21 cellular contexts compared by ENCODE assay signal in the genomic region with DNA sequence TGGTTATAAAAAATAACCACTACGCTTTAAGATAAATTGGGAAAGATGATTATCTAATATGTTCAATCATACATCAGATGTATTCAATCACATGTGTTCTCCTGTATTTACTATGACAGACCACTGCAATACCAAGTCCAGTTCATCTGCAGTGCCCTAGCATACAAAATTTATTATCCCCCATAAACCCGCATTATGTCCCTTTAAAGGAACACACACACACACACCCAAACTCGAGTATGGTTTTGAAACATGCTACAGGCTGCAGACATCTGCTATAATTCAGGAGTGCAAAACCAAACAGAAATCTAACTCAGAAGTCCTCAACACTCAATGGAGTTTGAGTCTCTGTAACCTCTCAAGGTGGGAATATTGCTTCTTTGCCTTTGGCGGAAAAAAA. TPM values are rescaled to one million over a fixed set of nuclear protein-coding genes. Genes with fewer than 3 reads are reported as not detected.
"Had no signal": no experiment of that assay in that cellular context is flagged by ENCODE, and none has a peak within 500 bp of the region (broad histone marks: within the 10 kb centered on the region; RNA-seq: fewer than 3 reads in every experiment).

No MANE protein-coding gene starts in this region.

- H3K9me3 Mint-ChIP-seq: natural killer cell treated with Interleukin-12 subunit alpha and Interleukin-12 subunit beta and Interleukin-15 and Interleukin-18, amount 100 ng/mL, for 72 hours had no signal

- H3K27ac ChIP-seq: cardiac muscle cell, dorsolateral prefrontal cortex, tibial artery had no signal

- DNase-seq: activated B cell treated with CpG ODN at 0.5 μM for 24 hours; activated CD4-positive, alpha-beta memory T cell treated with anti-CD3 and anti-CD28 coated beads for 36 hours; activated CD4-positive, alpha-beta T cell treated with anti-CD3 and anti-CD28 coated beads for 4 hours; activated naive CD8-positive, alpha-beta T cell treated with anti-CD3 and anti-CD28 coated beads for 36 hours; activated T-cell treated with anti-CD3 and anti-CD28 coated beads for 4 hours; amygdala; dorsolateral prefrontal cortex; endodermal cell; foreskin melanocyte; glutamatergic neuron; hypothalamus; posterior cingulate gyrus; spleen; stimulated activated naive B cell treated with anti-CD40 and anti-IgM and Interleukin-4, amounts not matched to agents 10 μg/mL and 1 μg/mL and 100 μg/mL, for 72 hours; tibial artery had no signal

- H3K27me3 ChIP-seq: cardiac muscle cell, dorsolateral prefrontal cortex, spleen, tibial artery had no signal

- H3K4me1 Mint-ChIP-seq: stimulated activated naive B cell treated with anti-CD40 and anti-IgM and Interleukin-4, amounts not matched to agents 10 μg/mL and 1 μg/mL and 100 μg/mL, for 72 hours had no signal

- H3K36me3 ChIP-seq: cardiac muscle cell, tibial artery had no signal

- H3K4me1 ChIP-seq: tibial artery had no signal

- H3K4me3 ChIP-seq: cardiac muscle cell, tibial artery had no signal

- H3K9me3 ChIP-seq: tibial artery had no signal

- H3K27me3 Mint-ChIP-seq: activated B cell treated with CpG ODN at 0.5 μM for 24 hours; activated CD4-positive, alpha-beta memory T cell treated with anti-CD3 and anti-CD28 coated beads for 36 hours; activated naive CD8-positive, alpha-beta T cell treated with anti-CD3 and anti-CD28 coated beads for 36 hours; natural killer cell treated with Interleukin-12 subunit alpha and Interleukin-12 subunit beta and Interleukin-15 and Interleukin-18, amount 100 ng/mL, for 72 hours; stimulated activated naive B cell treated with anti-CD40 and anti-IgM and Interleukin-4, amounts not matched to agents 10 μg/mL and 1 μg/mL and 100 μg/mL, for 72 hours had no signal

- H3K4me3 Mint-ChIP-seq: activated B cell treated with CpG ODN at 0.5 μM for 24 hours; activated CD4-positive, alpha-beta memory T cell treated with anti-CD3 and anti-CD28 coated beads for 36 hours; activated naive CD8-positive, alpha-beta T cell treated with anti-CD3 and anti-CD28 coated beads for 36 hours; activated T-helper 1 cell treated with anti-CD3 and anti-CD28 coated beads, Interleukin-12 subunit alpha, Interleukin-12 subunit beta, Interleukin-2, Interleukin-4 antibody, amounts not matched to agents 30 ng/mL and 10 ng/mL and 1 ng/mL, durations not matched to agents 14 hours and 24 hours and 36 hours; endodermal cell; natural killer cell treated with Interleukin-12 subunit alpha and Interleukin-12 subunit beta and Interleukin-15 and Interleukin-18, amount 100 ng/mL, for 72 hours; stimulated activated naive B cell treated with anti-CD40 and anti-IgM and Interleukin-4, amounts not matched to agents 10 μg/mL and 1 μg/mL and 100 μg/mL, for 72 hours; T-helper 2 cell treated with Interferon-gamma antibody and Interleukin-4, amounts not matched to agents 5 μg/mL and 100 μg/mL, for 36 hours had no signal

- H3K27ac Mint-ChIP-seq: activated B cell treated with CpG ODN at 0.5 μM for 24 hours; activated CD4-positive, alpha-beta memory T cell treated with anti-CD3 and anti-CD28 coated beads for 36 hours; activated naive CD8-positive, alpha-beta T cell treated with anti-CD3 and anti-CD28 coated beads for 36 hours; activated T-helper 1 cell treated with anti-CD3 and anti-CD28 coated beads, Interleukin-12 subunit alpha, Interleukin-12 subunit beta, Interleukin-2, Interleukin-4 antibody, amounts not matched to agents 30 ng/mL and 10 ng/mL and 1 ng/mL, durations not matched to agents 14 hours and 24 hours and 36 hours; endodermal cell; natural killer cell treated with Interleukin-12 subunit alpha and Interleukin-12 subunit beta and Interleukin-15 and Interleukin-18, amount 100 ng/mL, for 72 hours; stimulated activated naive B cell treated with anti-CD40 and anti-IgM and Interleukin-4, amounts not matched to agents 10 μg/mL and 1 μg/mL and 100 μg/mL, for 72 hours; T-helper 2 cell treated with Interferon-gamma antibody and Interleukin-4, amounts not matched to agents 5 μg/mL and 100 μg/mL, for 36 hours had no signal

RNA-seq across cellular contexts. Expression of gene CLCA2, which starts 42.7 kb away (rescaled TPM):
- total RNA-seq: activated B cell treated with CpG ODN at 0.5 μM for 24 hours; activated CD4-positive, alpha-beta memory T cell treated with anti-CD3 and anti-CD28 coated beads for 36 hours; activated naive CD8-positive, alpha-beta T cell treated with anti-CD3 and anti-CD28 coated beads for 36 hours; activated T-helper 1 cell treated with anti-CD3 and anti-CD28 coated beads, Interleukin-12 subunit alpha, Interleukin-12 subunit beta, Interleukin-2, Interleukin-4 antibody, amounts not matched to agents 30 ng/mL and 10 ng/mL and 1 ng/mL, durations not matched to agents 14 hours and 24 hours and 36 hours; cardiac muscle cell; endodermal cell; epithelial cell of proximal tubule; liver; natural killer cell treated with Interleukin-12 subunit alpha and Interleukin-12 subunit beta and Interleukin-15 and Interleukin-18, amount 100 ng/mL, for 72 hours; spleen had no signal
- polyA plus RNA-seq: cardiac muscle cell, liver had no signal
